17 cellular contexts compared by ENCODE assay signal in the genomic region with DNA sequence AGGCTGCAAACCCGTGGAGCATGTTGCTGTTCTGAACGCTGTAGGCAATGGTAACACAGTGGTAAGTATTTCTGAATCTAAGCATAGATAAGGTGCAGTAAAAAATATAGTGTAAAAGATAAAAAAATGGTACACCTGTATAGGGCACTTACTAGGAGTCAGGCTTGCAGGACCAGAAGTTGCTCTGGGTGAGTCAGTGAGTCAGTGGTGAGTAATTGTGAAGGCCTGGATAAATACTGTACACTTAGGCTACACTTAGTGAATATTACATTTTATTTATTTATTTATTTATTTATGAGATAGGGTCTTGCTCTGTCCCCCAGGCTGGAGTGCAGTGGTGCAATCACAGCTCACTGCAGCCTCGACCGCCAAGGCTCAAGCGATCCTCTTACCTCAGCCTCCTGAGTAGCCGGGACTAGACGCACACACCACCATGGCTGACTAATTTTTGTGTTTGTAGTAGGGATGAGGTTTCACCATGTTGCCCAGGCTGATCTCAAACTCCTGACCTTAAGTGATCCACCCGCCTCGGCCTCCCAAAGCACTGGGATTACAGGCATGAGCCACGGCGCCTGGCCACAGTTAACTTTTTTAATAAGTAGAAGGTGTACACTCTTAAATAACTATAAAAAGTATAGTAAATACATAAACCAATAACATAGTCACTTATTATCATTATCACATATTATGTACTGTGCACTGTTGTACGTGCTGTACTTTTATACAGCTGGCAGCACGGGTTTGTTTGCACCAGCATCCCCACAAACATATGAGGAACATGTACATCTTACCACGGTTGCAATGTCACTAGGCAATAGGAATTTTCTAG.
A peak's percentile ranks its signal among the peaks of the same experiment; 100 is the strongest.
DNase-seq lines count a peak whose midpoint lies in the region; ATAC-seq and TF ChIP-seq lines count a peak whose summit lies in the region.
"Had no signal": no experiment of that assay in that cellular context is flagged by ENCODE, and none has a peak within 500 bp of the region (broad histone marks: within the 10 kb centered on the region; RNA-seq: fewer than 3 reads in every experiment).

No MANE protein-coding gene starts in this region.

- intact Hi-C loops in PC-9 (cut with micrococcal nuclease; ENCODE audit: unreplicated experiment) = no loop called here

- ATAC-seq in GM21423 (IDR thresholded peaks at IDR 0.05; ENCODE audit: unreplicated experiment) = no peak
- ATAC-seq in stimulated activated naive B cell treated with anti-CD40 and anti-IgM and Interleukin-4, amounts not matched to agents 10 μg/mL and 1 μg/mL and 100 μg/mL, for 72 hours (replicated peaks) = no peak
- ATAC-seq: Right ventricle myocardium inferior had no signal

- H3K9ac ChIP-seq in endodermal cell (ENCODE audit: extremely low read depth, low read length, poor library complexity, severe bottlenecking) = no peak overlapping the region
- H3K9ac ChIP-seq: BLaER1 had no signal

- peaks cover 65% of the 10 kb centered on the region for H3K4me1 Mint-ChIP-seq in endodermal cell
- peaks cover 10 to 20% of the 10 kb centered on the region in 2 donors for H3K4me1 Mint-ChIP-seq in stimulated activated naive B cell treated with anti-CD40 and anti-IgM and Interleukin-4, amounts not matched to agents 10 μg/mL and 1 μg/mL and 100 μg/mL, for 72 hours

- no TSS peak for BruUV-seq in PC-9 (replicated peaks; lab: Mats Ljungman, UMichigan)

- H3K4me2 ChIP-seq in PC-9 = peak overlapping the region; percentile 46
- H3K4me2 ChIP-seq: BLaER1 had no signal

- no peaks in the 10 kb centered on the region for H3K36me3 ChIP-seq in PC-9 (ENCODE audit: low read depth)
- no peaks in the 10 kb centered on the region for H3K36me3 ChIP-seq in endodermal cell (ENCODE audit: control insufficient read depth, insufficient read depth, low read length)

- no peaks in the 10 kb centered on the region for H3K27me3 Mint-ChIP-seq in endodermal cell (ENCODE audit: insufficient read depth)
- peaks cover 0 to 1% of the 10 kb centered on the region in 2 donors for H3K27me3 Mint-ChIP-seq in stimulated activated naive B cell treated with anti-CD40 and anti-IgM and Interleukin-4, amounts not matched to agents 10 μg/mL and 1 μg/mL and 100 μg/mL, for 72 hours

- H3K9me3 ChIP-seq in PC-9 (ENCODE audit: insufficient read depth, low read depth) = no peaks in the 10 kb centered on the region; the same call in 1 of the 2 replicates
- no peaks in the 10 kb centered on the region for H3K9me3 ChIP-seq in endodermal cell (ENCODE audit: control insufficient read depth, low read length)

- H3K4me3 ChIP-seq in PC-9 (no peak overlapping the region), endodermal cell (ENCODE audit: low read length) (no peak overlapping the region)
- H3K4me3 ChIP-seq: BLaER1 had no signal

- H3K27ac Mint-ChIP-seq in endodermal cell = peak overlapping the region; percentile 42
- no peak overlapping the region for H3K27ac Mint-ChIP-seq in stimulated activated naive B cell treated with anti-CD40 and anti-IgM and Interleukin-4, amounts not matched to agents 10 μg/mL and 1 μg/mL and 100 μg/mL, for 72 hours

- no peaks in the 10 kb centered on the region for H3K9me3 Mint-ChIP-seq in endodermal cell
- H3K9me3 Mint-ChIP-seq in stimulated activated naive B cell treated with anti-CD40 and anti-IgM and Interleukin-4, amounts not matched to agents 10 μg/mL and 1 μg/mL and 100 μg/mL, for 72 hours = no peaks in the 10 kb centered on the region
- H3K9me3 Mint-ChIP-seq: nephron had no signal

- peaks cover 4% of the 10 kb centered on the region for H3K36me3 Mint-ChIP-seq in endodermal cell (ENCODE audit: low read depth)
- H3K36me3 Mint-ChIP-seq in stimulated activated naive B cell treated with anti-CD40 and anti-IgM and Interleukin-4, amounts not matched to agents 10 μg/mL and 1 μg/mL and 100 μg/mL, for 72 hours = no peaks in the 10 kb centered on the region

- TF ChIP-seq CTCF in PC-9 (conservative IDR thresholded peaks at IDR 0.05) (no peak), endodermal cell (conservative IDR thresholded peaks at IDR 0.05) (no peak)

- H3F3A ChIP-seq in PC-9 (ENCODE audit: insufficient read depth, low read depth) = peaks cover 50% of the 10 kb centered on the region

- H3K9me2 ChIP-seq in PC-9 (ENCODE audit: insufficient read depth) = no peaks in the 10 kb centered on the region

- WGBS in endodermal cell (ENCODE audit: insufficient coverage in 1 of 2, insufficient read length in 1 of 2), 2 experiments = 95 to 96% methylated on average over 5 to 12 of the region's 14 CpGs

- peaks cover 11% of the 10 kb centered on the region for H4K20me1 ChIP-seq in PC-9 (ENCODE audit: insufficient read depth)

- no peak overlapping the region for H2AFZ ChIP-seq in PC-9

- POLR2A ChIA-PET in PC-9 (lab: Charles Lee; ENCODE audit: unreplicated experiment) = no interaction called here

- H3K79me2 ChIP-seq in PC-9 (ENCODE audit: low read depth) = peaks cover 84% of the 10 kb centered on the region

- H3K27ac ChIP-seq in PC-9 (peak overlapping the region; percentile 52), endodermal cell (ENCODE audit: low read depth, low read length) (no peak overlapping the region)
- H3K27ac ChIP-seq: BLaER1 had no signal

- H3K4me3 Mint-ChIP-seq in endodermal cell = no peak overlapping the region
- no peak overlapping the region for H3K4me3 Mint-ChIP-seq in stimulated activated naive B cell treated with anti-CD40 and anti-IgM and Interleukin-4, amounts not matched to agents 10 μg/mL and 1 μg/mL and 100 μg/mL, for 72 hours
- H3K4me3 Mint-ChIP-seq: nephron had no signal

- H3K4me1 ChIP-seq in PC-9 (replicated peaks; ENCODE audit: insufficient read depth) = peaks cover 59% of the 10 kb centered on the region
- H3K4me1 ChIP-seq in endodermal cell (ENCODE audit: control insufficient read depth, insufficient read depth, low read length) = peaks cover 24% of the 10 kb centered on the region

- CTCF ChIA-PET in PC-9 (lab: Charles Lee) = no interaction called here

- peak; percentile 70 for DNase-seq in ELR (ENCODE audit: low read depth)
- peak; percentile 34 to 77 for DNase-seq in PC-9
- no peak for DNase-seq in endodermal cell
- peak; percentile 34 for DNase-seq in non-pigmented ciliary epithelial cell (ENCODE audit: low read depth)
- DNase-seq in C1 segment of cervical spinal cord (lab: John Stamatoyannopoulos, UW) = no peak
- DNase-seq in SW480 (ENCODE audit: low spot score) = no peak
- DNase-seq in stimulated activated naive B cell treated with anti-CD40 and anti-IgM and Interleukin-4, amounts not matched to agents 10 μg/mL and 1 μg/mL and 100 μg/mL, for 72 hours = no peak
- DNase-seq: activated CD4-positive, alpha-beta T cell treated with anti-CD3 and anti-CD28 coated beads for 1 hour; activated CD8-positive, alpha-beta memory T cell treated with anti-CD3 and anti-CD28 coated beads, Interleukin-2, amount 50 U/mL, for 4 hours; activated naive CD4-positive, alpha-beta T cell; DMS79; effector CD4-positive, alpha-beta T cell; NCI-H2029 treated with DMSO at 0.1 percent for 48 hours had no signal

- H3K27me3 ChIP-seq in PC-9 (ENCODE audit: insufficient read depth, low read depth) (no peaks in the 10 kb centered on the region), endodermal cell (ENCODE audit: control insufficient read depth, insufficient read depth, low read length, poor library complexity, severe bottlenecking) (no peaks in the 10 kb centered on the region)
- H3K27me3 ChIP-seq: BLaER1 had no signal

Comparison
In these comparisons a context has a peak if more than half of its experiments do, and no peak if none do; other contexts are left out.
1. DNase-seq: peak in ELR (single experiment), PC-9 (2 of 2) and non-pigmented ciliary epithelial cell (single experiment); none in endodermal cell (single experiment), C1 segment of cervical spinal cord (0 of 14), SW480 (single experiment) and stimulated activated naive B cell treated with anti-CD40 and anti-IgM and Interleukin-4, amounts not matched to agents 10 μg/mL and 1 μg/mL and 100 μg/mL, for 72 hours (single experiment).